ENCODE assay signal across 13 cellular contexts in the genomic region with DNA sequence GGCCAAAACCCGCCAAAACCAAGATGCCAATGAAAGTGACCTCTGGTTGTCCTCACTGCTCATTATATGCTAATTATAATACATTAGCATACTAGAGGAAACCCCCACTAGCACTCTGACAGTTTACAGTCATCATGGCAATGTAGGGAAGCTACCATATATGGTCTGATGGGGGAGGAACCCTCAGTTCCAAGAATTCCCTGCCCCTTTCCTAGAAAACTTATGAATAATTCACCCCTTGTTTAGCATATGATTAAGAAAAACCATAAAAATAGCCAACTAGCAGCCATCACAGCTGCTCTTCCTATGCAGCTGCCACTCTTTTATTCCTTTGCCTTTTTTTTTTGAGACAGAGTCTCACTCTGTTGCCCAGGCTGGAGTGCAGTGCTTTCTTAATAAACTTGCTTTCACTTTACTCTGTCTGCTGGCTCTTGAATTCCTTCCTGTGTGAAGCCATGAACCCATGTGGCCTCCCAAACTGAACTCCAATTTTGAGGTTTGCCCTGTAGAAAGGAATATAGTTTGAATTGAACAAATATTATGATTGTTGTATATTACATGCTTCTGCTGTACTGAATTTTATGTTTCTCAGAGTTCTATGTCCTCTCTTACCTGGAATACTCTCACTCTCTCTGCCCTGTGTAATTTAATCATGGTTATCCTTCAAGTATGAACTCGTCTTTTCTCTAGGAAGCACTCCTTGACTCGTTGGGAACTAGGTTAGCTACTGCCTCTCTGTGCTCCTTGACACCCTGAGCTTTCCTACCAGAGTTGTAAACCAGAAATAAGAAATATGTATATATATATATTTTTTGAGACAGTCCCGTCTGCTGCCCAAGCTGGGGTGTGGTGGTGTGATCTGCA. TPM values are rescaled to one million over a fixed set of nuclear protein-coding genes. Genes with fewer than 3 reads are reported as not detected.
DNase-seq lines count a peak whose midpoint lies in the region; ATAC-seq, FAIRE-seq and TF ChIP-seq lines count a peak whose summit lies in the region.
"Had no signal": no experiment of that assay in that cellular context is flagged by ENCODE, and none has a peak within 500 bp of the region (broad histone marks: within the 10 kb centered on the region; RNA-seq: fewer than 3 reads in every experiment).

No MANE protein-coding gene starts in this region.

- FAIRE-seq in frontal cortex (lab: Jason Lieb, UNC) = no peak

- H3K27me3 Mint-ChIP-seq in activated naive CD8-positive, alpha-beta T cell treated with anti-CD3 and anti-CD28 coated beads, Interleukin-2, amount 10 ng/mL, durations not matched to agents 7 days and 5 days = no peaks in the 10 kb centered on the region
- H3K27me3 Mint-ChIP-seq: CD4-positive, alpha-beta T cell; memory B cell had no signal

- POLR2A ChIA-PET in activated naive CD8-positive, alpha-beta T cell treated with anti-CD3 and anti-CD28 coated beads, Interleukin-2, amount 10 ng/mL, durations not matched to agents 7 days and 5 days (lab: Charles Lee) = no interaction called here

- H3K4me3 Mint-ChIP-seq in activated naive CD8-positive, alpha-beta T cell treated with anti-CD3 and anti-CD28 coated beads, Interleukin-2, amount 10 ng/mL, durations not matched to agents 7 days and 5 days = peak overlapping the region; percentile 44
- H3K4me3 Mint-ChIP-seq: CD4-positive, alpha-beta T cell; memory B cell had no signal

- TF ChIP-seq POLR2A in lower leg skin (IDR thresholded peaks at IDR 0.05) = no peak

- peak overlapping the region; percentile 44 for H3K27ac Mint-ChIP-seq in activated naive CD8-positive, alpha-beta T cell treated with anti-CD3 and anti-CD28 coated beads, Interleukin-2, amount 10 ng/mL, durations not matched to agents 7 days and 5 days
- H3K27ac Mint-ChIP-seq: CD4-positive, alpha-beta T cell; memory B cell had no signal

- peaks cover 0 to 17% of the 10 kb centered on the region in 2 donors for H3K4me1 ChIP-seq in left lung

- no peaks in the 10 kb centered on the region for H3K9me3 ChIP-seq in left lung

- no peaks in the 10 kb centered on the region for H3K36me3 ChIP-seq in left lung

- H3K4me1 Mint-ChIP-seq in activated naive CD8-positive, alpha-beta T cell treated with anti-CD3 and anti-CD28 coated beads, Interleukin-2, amount 10 ng/mL, durations not matched to agents 7 days and 5 days = peaks cover 8% of the 10 kb centered on the region

- ATAC-seq in HG03432 (IDR thresholded peaks at IDR 0.05; ENCODE audit: unreplicated experiment) (peak; percentile 55), left lung (peak; percentile 17), HG03097 (IDR thresholded peaks at IDR 0.05; ENCODE audit: low FRiP score, unreplicated experiment) (no peak)
- peak; percentile 47 for ATAC-seq in activated naive CD8-positive, alpha-beta T cell treated with anti-CD3 and anti-CD28 coated beads, Interleukin-2, amount 10 ng/mL, durations not matched to agents 7 days and 5 days (ENCODE audit: low read depth)
- ATAC-seq: Panc1 had no signal

- in situ Hi-C loops in GM13977 (cut with MboI; ENCODE audit: low pct_unique_long_range_greater_than_20kb, low sequenced_read_pairs, unreplicated experiment) = no loop called here

- DNase-seq in DMS 273 treated with DMSO at 0.1 percent for 48 hours (lab: John Stamatoyannopoulos, UW) (peak; percentile 5), left lung (no peak), GM13977 (ENCODE audit: low spot score) (no peak), frontal cortex (ENCODE audit: low spot score in 2 of 2) (no peak), lower leg skin (ENCODE audit: low spot score in 2 of 2) (no peak)
- no peak for DNase-seq in activated naive CD8-positive, alpha-beta T cell treated with anti-CD3 and anti-CD28 coated beads, Interleukin-2, amount 10 ng/mL, durations not matched to agents 7 days and 5 days
- DNase-seq: activated CD4-positive, CD25-positive, alpha-beta regulatory T cell; CD4-positive, alpha-beta T cell had no signal

- TF ChIP-seq CTCF in left lung (IDR thresholded peaks at IDR 0.05) = no peak
- no peak for TF ChIP-seq CTCF in GM13977 (IDR thresholded peaks at IDR 0.05; ENCODE audit: extremely low read depth, insufficient read depth, missing control alignments)
- no peak for TF ChIP-seq CTCF in lower leg skin (IDR thresholded peaks at IDR 0.05)

- 43 to 46% methylated on average over 4 of the region's 4 CpGs for WGBS in lower leg skin, 2 donors

- H3K4me3 ChIP-seq in left lung (no peak overlapping the region), lower leg skin (ENCODE audit: low read depth, poor library complexity, severe bottlenecking) (no peak overlapping the region)
- H3K4me3 ChIP-seq: skin epidermis had no signal

- H3K27me3 ChIP-seq in left lung = no peaks in the 10 kb centered on the region

- intact Hi-C loops in left lung (cut with DNase I) = no loop called here
- intact Hi-C loops in lower leg skin (cut with DNase I; ENCODE audit: low total_unique reads) = no loop called here

- H3K36me3 Mint-ChIP-seq in activated naive CD8-positive, alpha-beta T cell treated with anti-CD3 and anti-CD28 coated beads, Interleukin-2, amount 10 ng/mL, durations not matched to agents 7 days and 5 days = peaks cover 11% of the 10 kb centered on the region
- H3K36me3 Mint-ChIP-seq: memory B cell had no signal

- H3K27ac ChIP-seq in left lung = peak overlapping the region in 1 of 2 donors; percentile 20

- peaks cover 5% of the 10 kb centered on the region for H3K9me3 Mint-ChIP-seq in activated naive CD8-positive, alpha-beta T cell treated with anti-CD3 and anti-CD28 coated beads, Interleukin-2, amount 10 ng/mL, durations not matched to agents 7 days and 5 days
- H3K9me3 Mint-ChIP-seq: CD4-positive, alpha-beta T cell; memory B cell had no signal

RNA-seq across cellular contexts. Expression of a gene that starts 59.8 kb away (rescaled TPM):
- total RNA-seq in activated naive CD8-positive, alpha-beta T cell treated with anti-CD3 and anti-CD28 coated beads, Interleukin-2, amount 10 ng/mL, durations not matched to agents 7 days and 5 days = 10 to 100 TPM; 13.3 to 15.0 TPM
- 10 to 100 TPM; 10.5 to 10.7 TPM for total RNA-seq in left lung
- 10.6 TPM for total RNA-seq in frontal cortex
- 10 to 100 TPM in 1 of 4 donors, 1 to 10 TPM in 3; 5.7 to 11.1 (median 6.8) TPM for total RNA-seq in lower leg skin
